1 cellular context compared by ENCODE assay signal in the genomic region with DNA sequence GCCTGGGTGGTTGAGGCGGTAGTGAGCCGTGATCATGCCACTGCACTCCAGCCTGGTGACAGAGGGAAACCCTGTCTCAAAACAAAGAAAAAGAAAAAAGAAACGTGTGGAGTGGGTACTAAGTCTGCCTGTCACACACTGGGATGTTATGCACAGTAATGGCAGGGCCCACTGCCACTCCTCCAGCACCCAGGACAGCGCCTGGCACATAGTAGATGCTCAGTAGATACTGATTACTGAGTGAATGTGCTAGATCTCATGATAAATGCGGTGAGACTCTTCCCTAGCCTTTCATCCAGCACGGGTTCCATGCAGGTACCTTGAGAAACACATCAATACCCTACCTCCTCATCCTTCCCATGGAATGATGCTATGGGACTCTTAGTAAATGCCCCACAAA.
TF ChIP-seq lines count a peak whose summit lies in the region.

No MANE protein-coding gene starts in this region.

TF ChIP-seq in HepG2, 621 proteins besides CTCF, POLR2A, EP300 and RAD21 (continued from another document):
- TF ChIP-seq, protein P1, sequence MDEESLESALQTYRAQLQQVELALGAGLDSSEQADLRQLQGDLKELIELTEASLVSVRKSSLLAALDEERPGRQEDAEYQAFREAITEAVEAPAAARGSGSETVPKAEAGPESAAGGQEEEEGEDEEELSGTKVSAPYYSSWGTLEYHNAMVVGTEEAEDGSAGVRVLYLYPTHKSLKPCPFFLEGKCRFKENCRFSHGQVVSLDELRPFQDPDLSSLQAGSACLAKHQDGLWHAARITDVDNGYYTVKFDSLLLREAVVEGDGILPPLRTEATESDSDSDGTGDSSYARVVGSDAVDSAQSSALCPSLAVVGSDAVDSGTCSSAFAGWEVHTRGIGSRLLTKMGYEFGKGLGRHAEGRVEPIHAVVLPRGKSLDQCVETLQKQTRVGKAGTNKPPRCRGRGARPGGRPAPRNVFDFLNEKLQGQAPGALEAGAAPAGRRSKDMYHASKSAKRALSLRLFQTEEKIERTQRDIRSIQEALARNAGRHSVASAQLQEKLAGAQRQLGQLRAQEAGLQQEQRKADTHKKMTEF (CRISPR knock-in tag; IDR thresholded peaks at IDR 0.05) = no peak
- no peak for TF ChIP-seq CCAR2 (optimal IDR thresholded peaks at IDR 0.05; ENCODE audit: low read depth, low read length)
